Comparison of ENCODE assay signal across 8 cellular contexts in genomic region chr2:130755234-130756040, GRCh38. TPM values are rescaled to one million over a fixed set of nuclear protein-coding genes. Genes with fewer than 3 reads are reported as not detected.
DNase-seq lines count a peak whose midpoint lies in the region; ATAC-seq and TF ChIP-seq lines count a peak whose summit lies in the region.

Gene AMER3 (plus strand): TSS chr2:130755540. CDS start chr2:130762073, 6,533 bp downstream.

- H3K4me1 Mint-ChIP-seq in CD8-positive, alpha-beta T cell (ENCODE audit: low read depth): peaks cover 11% of the 10 kb centered on the region

- no peak within 1 kb of the TSS for H3K4me3 ChIP-seq in CD8-positive, alpha-beta T cell (ENCODE audit: low read depth, low read length)
- H3K4me3 ChIP-seq in HUES6 (ENCODE audit: low read depth, low read length) (peak within 1 kb of the TSS; percentile 82), body of pancreas (peak within 1 kb of the TSS in 1 of 2 donors; percentile 63), mucosa of rectum (ENCODE audit: low read length in 2 of 2) (peak within 1 kb of the TSS; percentile 26 to 35), colonic mucosa (no peak within 1 kb of the TSS)

- no peaks in the 10 kb centered on the region for H3K4me1 ChIP-seq in CD8-positive, alpha-beta T cell (ENCODE audit: insufficient read depth, low read length)
- H3K4me1 ChIP-seq in HUES6 (ENCODE audit: control insufficient read depth, insufficient read depth, low read length) (peaks cover 15% of the 10 kb centered on the region), body of pancreas (peaks cover 24% of the 10 kb centered on the region), mucosa of rectum (ENCODE audit: control insufficient read depth in 2 of 2, insufficient read depth in 2 of 2, low read length in 2 of 2) (no peaks in the 10 kb centered on the region), colonic mucosa (no peaks in the 10 kb centered on the region)

- H3K36me3 Mint-ChIP-seq in CD8-positive, alpha-beta T cell: no peaks in the 10 kb centered on the region

- TF ChIP-seq POLR2A in body of pancreas (IDR thresholded peaks at IDR 0.05): peak in 1 of 3 donors; percentile 23

- H3K9me3 ChIP-seq in CD8-positive, alpha-beta T cell (ENCODE audit: low read length): no peaks in the 10 kb centered on the region
- H3K9me3 ChIP-seq in HUES6 (ENCODE audit: control insufficient read depth, insufficient read depth, low read depth, low read length): no peaks in the 10 kb centered on the region
- H3K9me3 ChIP-seq in body of pancreas: no peaks in the 10 kb centered on the region
- H3K9me3 ChIP-seq in mucosa of rectum (ENCODE audit: control insufficient read depth in 2 of 2, low read length in 2 of 2): no peaks in the 10 kb centered on the region
- H3K9me3 ChIP-seq in colonic mucosa: no peaks in the 10 kb centered on the region

- H3K27me3 Mint-ChIP-seq in CD8-positive, alpha-beta T cell (ENCODE audit: low read depth): peaks cover 55% of the 10 kb centered on the region

- H3K9ac ChIP-seq in HUES6 (ENCODE audit: low read length) (peak within 1 kb of the TSS; percentile 69), mucosa of rectum (ENCODE audit: low read depth in 1 of 2, low read length in 2 of 2) (no peak within 1 kb of the TSS), colonic mucosa (ENCODE audit: low read depth in 2 of 2, low read length in 2 of 2) (no peak within 1 kb of the TSS)

- no peak for DNase-seq in CD8-positive, alpha-beta T cell
- DNase-seq in body of pancreas (peak; percentile 40 to 61 (median 43)), AML-193 (lab: John Stamatoyannopoulos, UW) (no peak), RWPE1 (ENCODE audit: low spot score) (no peak), colonic mucosa (no peak)
- no peak for DNase-seq in activated effector memory CD4-positive, alpha-beta T cell treated with Interleukin-2 at 50 U/mL for 16 hours

- H3K9me3 Mint-ChIP-seq in CD8-positive, alpha-beta T cell: no peaks in the 10 kb centered on the region

- peak within 1 kb of the TSS; percentile 32 for H3K4me3 Mint-ChIP-seq in CD8-positive, alpha-beta T cell

- POLR2A ChIA-PET in CD8-positive, alpha-beta T cell (lab: Charles Lee): no interaction called here
- POLR2A ChIA-PET in RWPE1 (lab: Yijun Ruan, JAX; ENCODE audit: low non-redundant PET): no interaction called here

- H3K36me3 ChIP-seq in CD8-positive, alpha-beta T cell (ENCODE audit: insufficient read depth, low read length): no peaks in the 10 kb centered on the region
- H3K36me3 ChIP-seq in HUES6 (ENCODE audit: control insufficient read depth, insufficient read depth, low read length): no peaks in the 10 kb centered on the region
- no peaks in the 10 kb centered on the region for H3K36me3 ChIP-seq in body of pancreas (replicated peaks in 1 of 2; ENCODE audit: insufficient read depth in 1 of 2, low read depth in 2 of 2)
- no peaks in the 10 kb centered on the region for H3K36me3 ChIP-seq in mucosa of rectum (ENCODE audit: control insufficient read depth in 2 of 2, insufficient read depth in 2 of 2, low read length in 2 of 2)
- H3K36me3 ChIP-seq in colonic mucosa: no peaks in the 10 kb centered on the region

- H3K27ac ChIP-seq in CD8-positive, alpha-beta T cell (ENCODE audit: low read depth, low read length): no peak within 1 kb of the TSS
- H3K27ac ChIP-seq in HUES6 (ENCODE audit: low read depth, low read length): no peak within 1 kb of the TSS
- peak within 1 kb of the TSS in 1 of 4 donors; percentile 36 for H3K27ac ChIP-seq in body of pancreas
- no peak within 1 kb of the TSS for H3K27ac ChIP-seq in mucosa of rectum (ENCODE audit: low read depth in 2 of 2, low read length in 2 of 2)
- H3K27ac ChIP-seq in RWPE1: no peak within 1 kb of the TSS
- no peak within 1 kb of the TSS for H3K27ac ChIP-seq in colonic mucosa

- no peak for ATAC-seq in CD8-positive, alpha-beta T cell
- ATAC-seq in body of pancreas: peak; percentile 39

- no peak within 1 kb of the TSS for H3K27ac Mint-ChIP-seq in CD8-positive, alpha-beta T cell

- intact Hi-C loops in CD8-positive, alpha-beta T cell (cut with DNase I, micrococcal nuclease): no loop called here
- intact Hi-C loops in body of pancreas (cut with DNase I) (no loop called here), colonic mucosa (cut with DNase I) (no loop called here)

- no peak for TF ChIP-seq CTCF in CD8-positive, alpha-beta T cell (IDR thresholded peaks at IDR 0.05)
- no peak for TF ChIP-seq CTCF in body of pancreas (IDR thresholded peaks at IDR 0.05)
- no peak for TF ChIP-seq CTCF in RWPE1 (conservative IDR thresholded peaks at IDR 0.05; ENCODE audit: low read depth)
- TF ChIP-seq CTCF in colonic mucosa (IDR thresholded peaks at IDR 0.05): no peak

- 4 to 8% methylated on average over 24 to 41 of the region's 41 CpGs for WGBS in body of pancreas, 2 donors

- CTCF ChIA-PET in CD8-positive, alpha-beta T cell (lab: Charles Lee): no interaction called here
- CTCF ChIA-PET in RWPE1 (lab: Yijun Ruan, JAX): interaction anchor here (1.0 kb wide), 1 partner anchor 12 kb away, joined by 3 read pairs; no protein-coding TSS in a partner anchor

- H3K27me3 ChIP-seq in CD8-positive, alpha-beta T cell (ENCODE audit: insufficient read depth, low read length): peaks cover 13% of the 10 kb centered on the region
- H3K27me3 ChIP-seq in HUES6 (ENCODE audit: control insufficient read depth, insufficient read depth, low read length) (peaks cover 55% of the 10 kb centered on the region), body of pancreas (no peaks in the 10 kb centered on the region), mucosa of rectum (ENCODE audit: control insufficient read depth in 2 of 2, insufficient read depth in 2 of 2, low read length in 2 of 2) (peaks cover 12 to 18% of the 10 kb centered on the region in 2 donors), colonic mucosa (peaks cover 17% of the 10 kb centered on the region)

RNA-seq across cellular contexts. Expression of gene AMER3, which starts in this region (rescaled TPM):
- total RNA-seq in CD8-positive, alpha-beta T cell: not detected
- total RNA-seq in body of pancreas: under 1 TPM; 0.33 to 0.78 TPM
- under 1 TPM; 0.27 to 0.56 TPM for total RNA-seq in colonic mucosa

Comparison
In these comparisons a context has a peak if more than half of its experiments do, and no peak if none do; other contexts are left out.
1. Peak in DNase-seq and ATAC-seq in body of pancreas; RNA of the gene not detected or under 1 TPM.
2. H3K4me3 ChIP-seq: peak in HUES6 (single experiment) and mucosa of rectum (2 of 2); none in CD8-positive, alpha-beta T cell (single experiment) and colonic mucosa (single experiment).